Comparison of ENCODE assay signal across 10 cellular contexts in genomic region chr5:112142769-112143270, GRCh38.
DNase-seq lines count a peak whose midpoint lies in the region; ATAC-seq and TF ChIP-seq lines count a peak whose summit lies in the region.
"Had no signal": no experiment of that assay in that cellular context is flagged by ENCODE, and none has a peak within 500 bp of the region (broad histone marks: within the 10 kb centered on the region; RNA-seq: fewer than 3 reads in every experiment).

No MANE protein-coding gene starts in this region.

- H3K27me3 ChIP-seq in GM23248 (replicated peaks; ENCODE audit: insufficient read depth): no peaks in the 10 kb centered on the region
- no peaks in the 10 kb centered on the region for H3K27me3 ChIP-seq in Caco-2 (replicated peaks; ENCODE audit: control insufficient read depth, insufficient read depth, low read length)
- H3K27me3 ChIP-seq: right lobe of liver had no signal

- H3K27ac Mint-ChIP-seq in activated naive CD8-positive, alpha-beta T cell treated with anti-CD3 and anti-CD28 coated beads, Interleukin-2, amount 50 U/mL, for 24 hours: no peak overlapping the region
- H3K27ac Mint-ChIP-seq in Caco-2 (ENCODE audit: unreplicated experiment): no peak overlapping the region
- H3K27ac Mint-ChIP-seq: GM23338 had no signal

- H4K20me1 ChIP-seq in GM23248 (ENCODE audit: insufficient read depth): no peaks in the 10 kb centered on the region

- H3K9me3 ChIP-seq in GM23248 (ENCODE audit: low read depth) (no peaks in the 10 kb centered on the region), Caco-2 (no peaks in the 10 kb centered on the region)
- H3K9me3 ChIP-seq: right lobe of liver had no signal

- H3K4me1 Mint-ChIP-seq in activated naive CD8-positive, alpha-beta T cell treated with anti-CD3 and anti-CD28 coated beads, Interleukin-2, amount 50 U/mL, for 24 hours: peaks cover 6% of the 10 kb centered on the region
- no peaks in the 10 kb centered on the region for H3K4me1 Mint-ChIP-seq in Caco-2 (ENCODE audit: low read depth, unreplicated experiment)
- H3K4me1 Mint-ChIP-seq: GM23338 had no signal

- H3F3A ChIP-seq in GM23248 (ENCODE audit: insufficient read depth): peaks cover 13% of the 10 kb centered on the region

- 76 to 77% methylated on average over 3 of the region's 3 CpGs for WGBS in GM23248 (ENCODE audit: low coverage in 1 of 2, low lambda C conversion rate in 2 of 2, missing lambda C conversion rate in 2 of 2), 2 experiments

- H3K27ac ChIP-seq in GM23248: no peak overlapping the region
- H3K27ac ChIP-seq: right lobe of liver had no signal

- BruUV-seq in Caco-2 (replicated peaks; lab: Mats Ljungman, UMichigan): no TSS peak

- H3K4me3 Mint-ChIP-seq in activated naive CD8-positive, alpha-beta T cell treated with anti-CD3 and anti-CD28 coated beads, Interleukin-2, amount 50 U/mL, for 24 hours: no peak overlapping the region
- no peak overlapping the region for H3K4me3 Mint-ChIP-seq in Caco-2 (ENCODE audit: unreplicated experiment)
- H3K4me3 Mint-ChIP-seq: GM23338 had no signal

- no peaks in the 10 kb centered on the region for H3K9me3 Mint-ChIP-seq in activated naive CD8-positive, alpha-beta T cell treated with anti-CD3 and anti-CD28 coated beads, Interleukin-2, amount 50 U/mL, for 24 hours
- H3K9me3 Mint-ChIP-seq in Caco-2 (ENCODE audit: unreplicated experiment): no peaks in the 10 kb centered on the region
- H3K9me3 Mint-ChIP-seq: GM23338 had no signal

- H3K4me1 ChIP-seq in GM23248 (ENCODE audit: insufficient read depth): peaks cover 26% of the 10 kb centered on the region
- no peaks in the 10 kb centered on the region for H3K4me1 ChIP-seq in Caco-2

- H3K9me2 ChIP-seq in GM23248 (ENCODE audit: insufficient read depth): no peaks in the 10 kb centered on the region

- no peak overlapping the region for H3K9ac ChIP-seq in GM23248

- in situ Hi-C loops in GM23248 (cut with MboI): loop anchor here (5.0 kb wide), 1 partner anchor 596 kb away; no protein-coding TSS in a partner anchor

- no peaks in the 10 kb centered on the region for H3K36me3 Mint-ChIP-seq in activated naive CD8-positive, alpha-beta T cell treated with anti-CD3 and anti-CD28 coated beads, Interleukin-2, amount 50 U/mL, for 24 hours (ENCODE audit: low read depth)
- no peaks in the 10 kb centered on the region for H3K36me3 Mint-ChIP-seq in Caco-2 (ENCODE audit: insufficient read depth, unreplicated experiment)

- H2AFZ ChIP-seq in GM23248: no peak overlapping the region
- H2AFZ ChIP-seq: GM23338 had no signal

- H3K27me3 Mint-ChIP-seq in activated naive CD8-positive, alpha-beta T cell treated with anti-CD3 and anti-CD28 coated beads, Interleukin-2, amount 50 U/mL, for 24 hours: no peaks in the 10 kb centered on the region
- peaks cover 4% of the 10 kb centered on the region for H3K27me3 Mint-ChIP-seq in Caco-2 (ENCODE audit: insufficient read depth, unreplicated experiment)

- H3K4me3 ChIP-seq in GM23248 (no peak overlapping the region), foreskin fibroblast (ENCODE audit: low read depth in 1 of 2, low read length in 2 of 2) (no peak overlapping the region), Caco-2 (ENCODE audit: low read depth, low read length) (no peak overlapping the region)
- H3K4me3 ChIP-seq: GM23338, right lobe of liver had no signal

- 0 out of 2 replicates have a peak, but pooled peaks cover 6% of the 10 kb centered on the region for H3K79me2 ChIP-seq in GM23248 (ENCODE audit: insufficient read depth)

- ATAC-seq in activated naive CD8-positive, alpha-beta T cell treated with anti-CD3 and anti-CD28 coated beads, Interleukin-2, amount 50 U/mL, for 24 hours: no peak
- ATAC-seq: GM23338 had no signal

- H3K36me3 ChIP-seq in GM23248 (ENCODE audit: low read depth) (no peaks in the 10 kb centered on the region), Caco-2 (ENCODE audit: control insufficient read depth, insufficient read depth, low read length) (no peaks in the 10 kb centered on the region)
- H3K36me3 ChIP-seq: right lobe of liver had no signal

- TF ChIP-seq CTCF in foreskin fibroblast (IDR thresholded peaks at IDR 0.05; ENCODE audit: low read depth, low read length) (no peak), Caco-2 (IDR thresholded peaks at IDR 0.05; ENCODE audit: insufficient read depth in 1 of 2, low read depth in 1 of 2, low read length in 1 of 2, severe bottlenecking in 1 of 2, unreplicated experiment in 1 of 2) (no peak)

- POLR2A ChIA-PET in Caco-2 (lab: Charles Lee): no interaction called here

- intact Hi-C loops in Caco-2 (cut with micrococcal nuclease; ENCODE audit: unreplicated experiment): loop anchor here (10.0 kb wide), 1 partner anchor 868 kb away; no protein-coding TSS in a partner anchor

- CTCF ChIA-PET in Caco-2 (lab: Charles Lee): no interaction called here

- DNase-seq in EH (ENCODE audit: low read depth) (peak; percentile 61), GM23248 (peak; percentile 83), NCI-H2196 treated with DMSO at 0.1 percent for 48 hours (lab: John Stamatoyannopoulos, UW; ENCODE audit: unreplicated experiment) (peak; percentile 49), foreskin fibroblast (peak; percentile 49 to 78), NCI-H748 treated with DMSO at 0.1 percent for 48 hours (lab: John Stamatoyannopoulos, UW) (no peak), Caco-2 (no peak)
- no peak for DNase-seq in activated naive CD8-positive, alpha-beta T cell treated with anti-CD3 and anti-CD28 coated beads, Interleukin-2, amount 50 U/mL, for 24 hours
- DNase-seq in activated naive CD4-positive, alpha-beta T cell (lab: John Stamatoyannopoulos, UW): no peak
- DNase-seq: right lobe of liver had no signal

- H3K4me2 ChIP-seq in GM23248 (ENCODE audit: unreplicated experiment): no peak overlapping the region
- H3K4me2 ChIP-seq: GM23338 had no signal

Comparison
In these comparisons a context has a peak if more than half of its experiments do, and no peak if none do; other contexts are left out.
1. DNase-seq: peak in EH (single experiment), GM23248 (single experiment), NCI-H2196 treated with DMSO at 0.1 percent for 48 hours (single experiment) and foreskin fibroblast (2 of 2); none in activated naive CD8-positive, alpha-beta T cell treated with anti-CD3 and anti-CD28 coated beads, Interleukin-2, amount 50 U/mL, for 24 hours (single experiment), NCI-H748 treated with DMSO at 0.1 percent for 48 hours (single experiment), activated naive CD4-positive, alpha-beta T cell (0 of 4) and Caco-2 (0 of 2).